Comparison of ENCODE assay signal across 12 cellular contexts in the genomic region with DNA sequence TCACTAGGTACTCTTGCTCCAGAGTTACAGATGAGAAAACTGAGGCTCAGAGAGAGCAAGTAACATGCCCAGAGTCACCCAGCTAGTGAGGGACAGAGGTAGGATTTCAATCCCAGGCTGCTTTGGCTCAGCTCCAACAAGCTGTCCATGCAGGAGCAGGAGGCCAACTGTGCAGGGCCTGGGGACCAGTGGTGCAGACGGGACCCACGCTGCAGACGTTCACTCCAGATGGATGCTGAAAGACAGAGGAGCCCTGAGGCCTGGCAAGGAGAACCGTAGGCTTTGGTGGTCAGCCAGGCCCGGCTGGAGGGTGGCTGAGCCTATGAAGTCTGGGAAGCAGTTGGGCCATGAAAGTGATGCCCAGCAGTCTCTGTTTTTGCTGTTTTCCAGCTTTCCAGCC.
DNase-seq lines count a peak whose midpoint lies in the region; ATAC-seq and TF ChIP-seq lines count a peak whose summit lies in the region.
"Had no signal": no experiment of that assay in that cellular context is flagged by ENCODE, and none has a peak within 500 bp of the region (broad histone marks: within the 10 kb centered on the region; RNA-seq: fewer than 3 reads in every experiment).

No MANE protein-coding gene starts in this region.

- H3K4me2 ChIP-seq in fibroblast of lung (ENCODE audit: extremely low read depth, insufficient read depth, low read length), result no peak overlapping the region

- H3K9me3 ChIP-seq in fibroblast of lung (ENCODE audit: control insufficient read depth, insufficient read depth, low read depth, low read length), result no peaks in the 10 kb centered on the region
- peaks cover 0 to 3% of the 10 kb centered on the region in 2 donors for H3K9me3 ChIP-seq in muscle layer of duodenum (ENCODE audit: control insufficient read depth in 1 of 2, low read length in 2 of 2)
- H3K9me3 ChIP-seq in transverse colon, result no peaks in the 10 kb centered on the region

- in situ Hi-C loops in transverse colon (cut with MboI; ENCODE audit: low pct_ligation_motif_present in 1 of 4, low pct_unique_long_range_greater_than_20kb in 1 of 4, low sequenced_read_pairs in 3 of 4), result no loop called here

- peak; percentile 80 to 94 for DNase-seq in fibroblast of lung (ENCODE audit: low read depth in 2 of 2)
- no peak for DNase-seq in transverse colon
- no peak for DNase-seq in NCI-H2196 treated with DMSO at 0.1 percent for 48 hours (lab: John Stamatoyannopoulos, UW; ENCODE audit: unreplicated experiment)
- DNase-seq in NCI-H146 treated with DMSO at 0.1 percent for 48 hours (lab: John Stamatoyannopoulos, UW; ENCODE audit: unreplicated experiment), result no peak
- DNase-seq: activated CD4-positive, alpha-beta T cell treated with anti-CD3 and anti-CD28 coated beads, Interleukin-2, amount 10 ng/mL, durations not matched to agents 24 days and 14 days; cortex of kidney; mesendoderm; NCI-H510A had no signal

- no peaks in the 10 kb centered on the region for H4K20me1 ChIP-seq in fibroblast of lung (ENCODE audit: control insufficient read depth, extremely low read depth, insufficient read depth, low read length)

- no peak overlapping the region for H2AFZ ChIP-seq in fibroblast of lung (ENCODE audit: low read length)

- H3K27ac ChIP-seq in fibroblast of lung (ENCODE audit: insufficient read depth, low read length) (peak overlapping the region; percentile 70), muscle layer of duodenum (ENCODE audit: low read length) (peak overlapping the region; percentile 80), transverse colon (peak overlapping the region; percentile 56 to 74 (median 69))
- H3K27ac ChIP-seq: SK-N-MC had no signal

- no peaks in the 10 kb centered on the region for H3K79me2 ChIP-seq in fibroblast of lung (ENCODE audit: control insufficient read depth, insufficient read depth, low read length)

- TF ChIP-seq CTCF in fibroblast of lung (conservative IDR thresholded peaks at IDR 0.05 in 1 of 2, IDR thresholded peaks at IDR 0.05 in 1 of 2; ENCODE audit: low read depth in 1 of 2, low read length in 2 of 2) (no peak), transverse colon (IDR thresholded peaks at IDR 0.05) (no peak)

- TF ChIP-seq POLR2A in transverse colon (IDR thresholded peaks at IDR 0.05), result no peak

- intact Hi-C loops in transverse colon (cut with DNase I; ENCODE audit: low total_unique reads), result no loop called here

- H3K4me1 ChIP-seq in fibroblast of lung (ENCODE audit: control insufficient read depth, extremely low read depth, insufficient read depth, low read length), result peaks cover 31% of the 10 kb centered on the region
- peaks cover 16 to 35% of the 10 kb centered on the region in 2 donors for H3K4me1 ChIP-seq in muscle layer of duodenum (ENCODE audit: control insufficient read depth in 1 of 2, insufficient read depth in 2 of 2, low read length in 2 of 2)
- peaks cover 9 to 41% (median 15%) of the 10 kb centered on the region in 4 donors for H3K4me1 ChIP-seq in transverse colon

- no peaks in the 10 kb centered on the region for H3K27me3 ChIP-seq in fibroblast of lung (ENCODE audit: control insufficient read depth, insufficient read depth, low read length)
- H3K27me3 ChIP-seq in muscle layer of duodenum (ENCODE audit: low read depth, low read length), result no peaks in the 10 kb centered on the region
- H3K27me3 ChIP-seq in transverse colon, result no peaks in the 10 kb centered on the region

- H3K36me3 ChIP-seq in fibroblast of lung (ENCODE audit: control insufficient read depth, insufficient read depth, low read length) (no peaks in the 10 kb centered on the region), muscle layer of duodenum (ENCODE audit: control insufficient read depth in 1 of 2, insufficient read depth in 2 of 2, low read length in 2 of 2) (no peaks in the 10 kb centered on the region), transverse colon (no peaks in the 10 kb centered on the region)

- TF ChIP-seq EP300 in transverse colon (IDR thresholded peaks at IDR 0.05; ENCODE audit: low read depth), result no peak

- ATAC-seq in SK-N-SH treated with all-trans-retinoic acid at 6 μM for 48 hours, result peak; percentile 56
- ATAC-seq in HG02852 (IDR thresholded peaks at IDR 0.05; ENCODE audit: unreplicated experiment), result no peak

- H3K4me3 ChIP-seq in fibroblast of lung (replicated peaks in 1 of 4; ENCODE audit: control extremely low read depth in 1 of 4, insufficient read depth in 1 of 4, low read depth in 3 of 4, low read length in 4 of 4) (no peak overlapping the region), muscle layer of duodenum (ENCODE audit: low read depth in 1 of 2, low read length in 2 of 2) (no peak overlapping the region), transverse colon (no peak overlapping the region)

- H3K9ac ChIP-seq in fibroblast of lung (ENCODE audit: insufficient read depth, low read length), result no peak overlapping the region

- 69% methylated on average over 5 of the region's 5 CpGs; no CpG with 5 or more reads in 1 of the 2 donors for WGBS in transverse colon (ENCODE audit: low coverage in 1 of 2), 2 donors

TF ChIP-seq in SK-N-SH treated with all-trans-retinoic acid at 6 μM for 48 hours, 23 proteins besides CTCF, POLR2A, EP300 and RAD21:
- TF ChIP-seq, protein P1, sequence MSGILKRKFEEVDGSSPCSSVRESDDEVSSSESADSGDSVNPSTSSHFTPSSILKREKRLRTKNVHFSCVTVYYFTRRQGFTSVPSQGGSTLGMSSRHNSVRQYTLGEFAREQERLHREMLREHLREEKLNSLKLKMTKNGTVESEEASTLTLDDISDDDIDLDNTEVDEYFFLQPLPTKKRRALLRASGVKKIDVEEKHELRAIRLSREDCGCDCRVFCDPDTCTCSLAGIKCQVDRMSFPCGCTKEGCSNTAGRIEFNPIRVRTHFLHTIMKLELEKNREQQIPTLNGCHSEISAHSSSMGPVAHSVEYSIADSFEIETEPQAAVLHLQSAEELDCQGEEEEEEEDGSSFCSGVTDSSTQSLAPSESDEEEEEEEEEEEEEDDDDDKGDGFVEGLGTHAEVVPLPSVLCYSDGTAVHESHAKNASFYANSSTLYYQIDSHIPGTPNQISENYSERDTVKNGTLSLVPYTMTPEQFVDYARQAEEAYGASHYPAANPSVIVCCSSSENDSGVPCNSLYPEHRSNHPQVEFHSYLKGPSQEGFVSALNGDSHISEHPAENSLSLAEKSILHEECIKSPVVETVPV (CRISPR knock-in tag; IDR thresholded peaks at IDR 0.05), result no peak
- TF ChIP-seq ZNF565 (CRISPR knock-in tag; conservative IDR thresholded peaks at IDR 0.05; ENCODE audit: low read depth), result 0 out of 2 replicates have a peak, but pooled peaks have one; percentile 62
TF ChIP-seq in SK-N-SH treated with all-trans-retinoic acid at 6 μM for 48 hours: peak in this region for 1.

Comparison
In these comparisons a context has a peak if more than half of its experiments do, and no peak if none do; other contexts are left out.
1. DNase-seq: peak in fibroblast of lung (2 of 2); none in transverse colon (single experiment), NCI-H2196 treated with DMSO at 0.1 percent for 48 hours (single experiment) and NCI-H146 treated with DMSO at 0.1 percent for 48 hours (single experiment).
2. Peak in every context shown above with its lines, with median percentiles within 50 percentile points of each other: H3K27ac ChIP-seq.